ENCODE assay signal across 19 cellular contexts in the genomic region with DNA sequence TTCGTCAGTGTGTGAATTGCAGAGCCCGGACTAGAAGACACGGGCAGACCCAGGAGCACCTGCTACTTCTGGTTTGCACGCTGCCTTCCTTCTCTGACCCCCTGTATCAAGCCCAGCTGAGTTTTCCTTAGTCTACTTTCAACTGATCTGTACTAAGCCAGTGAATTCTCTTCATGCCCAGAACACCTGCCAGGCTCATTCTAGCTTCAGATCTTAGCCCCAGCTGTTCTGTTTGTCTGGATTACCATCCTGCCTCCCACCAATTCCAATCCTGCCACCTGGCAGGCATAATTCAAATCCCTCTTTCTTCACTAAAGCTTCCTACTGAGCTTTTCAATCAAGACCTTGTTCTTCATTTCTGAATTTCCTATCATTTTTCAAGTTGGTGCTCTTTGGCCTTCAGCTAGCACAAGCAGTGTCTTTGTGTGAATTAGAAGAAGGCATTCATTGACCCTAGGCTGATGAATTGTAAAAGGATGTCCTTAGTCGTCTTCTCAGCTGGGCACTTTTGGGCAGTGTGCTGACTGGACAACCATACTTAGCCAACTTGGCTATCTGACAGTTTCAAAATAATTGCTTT.
"Had no signal": no experiment of that assay in that cellular context is flagged by ENCODE, and none has a peak within 500 bp of the region (broad histone marks: within the 10 kb centered on the region; RNA-seq: fewer than 3 reads in every experiment).

No MANE protein-coding gene starts in this region.

- H3K9me3 Mint-ChIP-seq: activated CD4-positive, alpha-beta T cell treated with anti-CD3 and anti-CD28 coated beads, Interleukin-2, amount 10 ng/mL, durations not matched to agents 7 days and 5 days; activated naive CD4-positive, alpha-beta T cell treated with anti-CD3 and anti-CD28 coated beads for 36 hours; activated T-cell treated with anti-CD3 and anti-CD28 coated beads, Interleukin-2, amount 50 U/mL, for 4 hours; memory B cell; stimulated activated naive B cell treated with anti-CD40 and anti-IgM and Interleukin-4, amounts not matched to agents 10 μg/mL and 1 μg/mL and 100 μg/mL, for 72 hours had no signal

- ATAC-seq: activated CD8-positive, alpha-beta T cell treated with anti-CD3 and anti-CD28 coated beads, Interleukin-2, amount 10 ng/mL, durations not matched to agents 7 days and 5 days; activated T-cell treated with anti-CD3 and anti-CD28 coated beads, Interleukin-2, amount 50 U/mL, for 4 hours; body of pancreas; gastroesophageal sphincter; heart right ventricle; stimulated activated naive B cell treated with anti-CD40 and anti-IgM and Interleukin-4, amounts not matched to agents 10 μg/mL and 1 μg/mL and 100 μg/mL, for 72 hours had no signal

- H3K4me1 Mint-ChIP-seq: activated CD4-positive, alpha-beta T cell treated with anti-CD3 and anti-CD28 coated beads, Interleukin-2, amount 10 ng/mL, durations not matched to agents 7 days and 5 days; immature natural killer cell; memory B cell; stimulated activated naive B cell treated with anti-CD40 and anti-IgM and Interleukin-4, amounts not matched to agents 10 μg/mL and 1 μg/mL and 100 μg/mL, for 72 hours had no signal

- H3K27me3 ChIP-seq: body of pancreas, ovary, sigmoid colon, thyroid gland had no signal

- H3K4me1 ChIP-seq: body of pancreas, gastroesophageal sphincter, heart right ventricle, left ventricle myocardium inferior, sigmoid colon, spleen, thyroid gland had no signal

- H3K9me3 ChIP-seq: body of pancreas, gastroesophageal sphincter, heart right ventricle, left ventricle myocardium inferior, ovary, sigmoid colon, spleen, thyroid gland had no signal

- H3K4me3 Mint-ChIP-seq: activated CD4-positive, alpha-beta T cell treated with anti-CD3 and anti-CD28 coated beads, Interleukin-2, amount 10 ng/mL, durations not matched to agents 7 days and 5 days; activated CD8-positive, alpha-beta T cell treated with anti-CD3 and anti-CD28 coated beads, Interleukin-2, amount 10 ng/mL, durations not matched to agents 7 days and 5 days; activated naive CD4-positive, alpha-beta T cell treated with anti-CD3 and anti-CD28 coated beads for 36 hours; activated T-cell treated with anti-CD3 and anti-CD28 coated beads, Interleukin-2, amount 50 U/mL, for 4 hours; immature natural killer cell; memory B cell; stimulated activated naive B cell treated with anti-CD40 and anti-IgM and Interleukin-4, amounts not matched to agents 10 μg/mL and 1 μg/mL and 100 μg/mL, for 72 hours had no signal

- H3K27ac Mint-ChIP-seq: activated CD4-positive, alpha-beta T cell treated with anti-CD3 and anti-CD28 coated beads, Interleukin-2, amount 10 ng/mL, durations not matched to agents 7 days and 5 days; activated CD8-positive, alpha-beta T cell treated with anti-CD3 and anti-CD28 coated beads, Interleukin-2, amount 10 ng/mL, durations not matched to agents 7 days and 5 days; activated naive CD4-positive, alpha-beta T cell treated with anti-CD3 and anti-CD28 coated beads for 36 hours; immature natural killer cell; memory B cell; stimulated activated naive B cell treated with anti-CD40 and anti-IgM and Interleukin-4, amounts not matched to agents 10 μg/mL and 1 μg/mL and 100 μg/mL, for 72 hours had no signal

- H3K36me3 Mint-ChIP-seq: immature natural killer cell; memory B cell; stimulated activated naive B cell treated with anti-CD40 and anti-IgM and Interleukin-4, amounts not matched to agents 10 μg/mL and 1 μg/mL and 100 μg/mL, for 72 hours had no signal

- H3K4me3 ChIP-seq: body of pancreas, coronary artery, gastroesophageal sphincter, heart right ventricle, left ventricle myocardium inferior, ovary, sigmoid colon, spleen, thyroid gland had no signal

- DNase-seq: activated CD4-positive, alpha-beta T cell treated with anti-CD3 and anti-CD28 coated beads, Interleukin-2, amount 10 ng/mL, durations not matched to agents 7 days and 5 days; activated CD8-positive, alpha-beta T cell treated with anti-CD3 and anti-CD28 coated beads, Interleukin-2, amount 10 ng/mL, durations not matched to agents 7 days and 5 days; activated naive CD4-positive, alpha-beta T cell treated with anti-CD3 and anti-CD28 coated beads for 36 hours; activated T-cell treated with anti-CD3 and anti-CD28 coated beads, Interleukin-2, amount 50 U/mL, for 4 hours; body of pancreas; heart right ventricle; immature natural killer cell; kidney glomerular epithelial cell; left ventricle myocardium inferior; ovary; sigmoid colon; spleen; stimulated activated naive B cell treated with anti-CD40 and anti-IgM and Interleukin-4, amounts not matched to agents 10 μg/mL and 1 μg/mL and 100 μg/mL, for 72 hours; T-helper 1 cell; T1000; thyroid gland had no signal

- H3K27ac ChIP-seq: body of pancreas, coronary artery, gastroesophageal sphincter, heart right ventricle, left ventricle myocardium inferior, ovary, sigmoid colon, spleen, thyroid gland had no signal

- H3K36me3 ChIP-seq: gastroesophageal sphincter, heart right ventricle, left ventricle myocardium inferior, ovary, sigmoid colon, spleen, thyroid gland had no signal
